Comparison of ENCODE assay signal across 25 cellular contexts in the genomic region with DNA sequence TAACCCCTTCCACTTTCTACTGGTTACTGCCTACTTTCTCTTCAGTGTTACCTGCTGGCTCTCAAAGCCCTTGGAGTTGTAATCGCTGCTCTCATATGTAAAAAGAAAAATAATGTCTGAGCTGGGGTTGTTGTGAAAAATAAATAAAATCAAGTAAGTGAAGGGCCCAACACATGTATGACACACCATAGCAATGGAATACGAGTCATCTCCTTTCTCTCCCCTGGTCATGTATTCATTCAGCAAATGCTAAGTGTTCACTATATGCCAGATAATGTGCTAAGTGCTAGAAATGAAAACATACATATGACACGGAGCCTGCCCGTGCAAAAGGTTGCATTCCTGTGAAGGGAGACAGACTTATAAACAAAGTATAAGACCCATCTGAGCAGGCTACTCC.
"Had no signal": no experiment of that assay in that cellular context is flagged by ENCODE, and none has a peak within 500 bp of the region (broad histone marks: within the 10 kb centered on the region; RNA-seq: fewer than 3 reads in every experiment).

No MANE protein-coding gene starts in this region.

- H3K27ac ChIP-seq: coronary artery, lower lobe of right lung, ovary, psoas muscle, sigmoid colon, stomach, thyroid gland had no signal

- H3K36me3 Mint-ChIP-seq: stimulated activated effector memory CD8-positive, alpha-beta T cell treated with anti-CD3 and anti-CD28 coated beads, Interleukin-12 subunit alpha, Interleukin-12 subunit beta, amount 100 ng/mL, for 72 hours had no signal

- H3K27ac Mint-ChIP-seq: immature natural killer cell; natural killer cell; stimulated activated effector memory CD8-positive, alpha-beta T cell treated with anti-CD3 and anti-CD28 coated beads, Interleukin-12 subunit alpha, Interleukin-12 subunit beta, amount 100 ng/mL, for 72 hours had no signal

- H3K36me3 ChIP-seq: lower lobe of right lung, ovary, sigmoid colon, stomach, thyroid gland had no signal

- H3K4me3 Mint-ChIP-seq: immature natural killer cell; natural killer cell; stimulated activated effector memory CD8-positive, alpha-beta T cell treated with anti-CD3 and anti-CD28 coated beads, Interleukin-12 subunit alpha, Interleukin-12 subunit beta, amount 100 ng/mL, for 72 hours had no signal

- H3K4me1 ChIP-seq: lower lobe of right lung, psoas muscle had no signal

- H3K9me3 ChIP-seq: lower lobe of right lung, ovary, psoas muscle, sigmoid colon, stomach, thyroid gland had no signal

- H3K4me1 Mint-ChIP-seq: immature natural killer cell; natural killer cell; stimulated activated effector memory CD8-positive, alpha-beta T cell treated with anti-CD3 and anti-CD28 coated beads, Interleukin-12 subunit alpha, Interleukin-12 subunit beta, amount 100 ng/mL, for 72 hours had no signal

- H3K27me3 ChIP-seq: ovary, sigmoid colon, stomach, thyroid gland had no signal

- DNase-seq: dermis blood vessel endothelial cell; effector memory CD4-positive, alpha-beta T cell; foreskin melanocyte; glutamatergic neuron; hypothalamus; immature natural killer cell; islet precursor cell; kidney glomerular epithelial cell; left ventricle myocardium superior; lower lobe of right lung; natural killer cell; occipital lobe; ovary; posterior cingulate gyrus; psoas muscle; right cardiac atrium; sigmoid colon; stimulated activated CD4-positive, alpha-beta T cell treated with anti-CD3 and anti-CD28 coated beads, Interleukin-2, amount 100 ng/mL, for 24 hours; stimulated activated CD4-positive, alpha-beta T cell treated with anti-CD3 and anti-CD28 coated beads, Interleukin-4, amount 100 ng/mL, for 24 hours; stimulated activated naive CD4-positive, alpha-beta T cell treated with Interleukin-2 at 50 U/mL for 16 hours; stomach; thyroid gland; trophoblast cell had no signal

- H3K4me3 ChIP-seq: coronary artery, lower lobe of right lung, ovary, psoas muscle, sigmoid colon, stomach, thyroid gland had no signal
